ENCODE assay signal across 1 cellular context in genomic region chr5:157696154-157696553, GRCh38.
TF ChIP-seq lines count a peak whose summit lies in the region.
"Not testable (repeated sequence)": the region's sequence is repeated elsewhere in the genome, so short reads cannot be mapped to it uniquely, and the experiment has no call there.

No MANE protein-coding gene starts in this region.

TF ChIP-seq in HepG2, 621 proteins besides CTCF, POLR2A, EP300 and RAD21:
- TF ChIP-seq NR2F1 (CRISPR knock-in tag; IDR thresholded peaks at IDR 0.05) = peak in 1 of 2 experiments; percentile 42; a peak in 1 of 4 replicates
- peak; percentile 52; the same call in 1 of the 2 replicates for TF ChIP-seq ZNF362 (CRISPR knock-in tag; IDR thresholded peaks at IDR 0.05; ENCODE audit: borderline replicate concordance)
- TF ChIP-seq ESRRA (CRISPR knock-in tag; IDR thresholded peaks at IDR 0.05; ENCODE audit: low read depth) = peak; percentile 90
- 0 out of 2 replicates have a peak, but pooled peaks have one; percentile 11 for TF ChIP-seq ZMYM3 (CRISPR knock-in tag; IDR thresholded peaks at IDR 0.05)
- not testable (repeated sequence) for TF ChIP-seq NR2F6 (IDR thresholded peaks at IDR 0.05)
- TF ChIP-seq NR2F6 (CRISPR knock-in tag; IDR thresholded peaks at IDR 0.05) = peak; percentile 32; the same call in 1 of the 2 replicates
